In genomic region chr7:138603549-138604324, GRCh38 we compare ENCODE assay signal across 2 cellular contexts.
TF ChIP-seq lines count a peak whose summit lies in the region.

No MANE protein-coding gene starts in this region.

TF ChIP-seq in K562, 482 proteins besides CTCF, POLR2A, EP300 and RAD21 (continued from another document):
- TF ChIP-seq, protein P1, sequence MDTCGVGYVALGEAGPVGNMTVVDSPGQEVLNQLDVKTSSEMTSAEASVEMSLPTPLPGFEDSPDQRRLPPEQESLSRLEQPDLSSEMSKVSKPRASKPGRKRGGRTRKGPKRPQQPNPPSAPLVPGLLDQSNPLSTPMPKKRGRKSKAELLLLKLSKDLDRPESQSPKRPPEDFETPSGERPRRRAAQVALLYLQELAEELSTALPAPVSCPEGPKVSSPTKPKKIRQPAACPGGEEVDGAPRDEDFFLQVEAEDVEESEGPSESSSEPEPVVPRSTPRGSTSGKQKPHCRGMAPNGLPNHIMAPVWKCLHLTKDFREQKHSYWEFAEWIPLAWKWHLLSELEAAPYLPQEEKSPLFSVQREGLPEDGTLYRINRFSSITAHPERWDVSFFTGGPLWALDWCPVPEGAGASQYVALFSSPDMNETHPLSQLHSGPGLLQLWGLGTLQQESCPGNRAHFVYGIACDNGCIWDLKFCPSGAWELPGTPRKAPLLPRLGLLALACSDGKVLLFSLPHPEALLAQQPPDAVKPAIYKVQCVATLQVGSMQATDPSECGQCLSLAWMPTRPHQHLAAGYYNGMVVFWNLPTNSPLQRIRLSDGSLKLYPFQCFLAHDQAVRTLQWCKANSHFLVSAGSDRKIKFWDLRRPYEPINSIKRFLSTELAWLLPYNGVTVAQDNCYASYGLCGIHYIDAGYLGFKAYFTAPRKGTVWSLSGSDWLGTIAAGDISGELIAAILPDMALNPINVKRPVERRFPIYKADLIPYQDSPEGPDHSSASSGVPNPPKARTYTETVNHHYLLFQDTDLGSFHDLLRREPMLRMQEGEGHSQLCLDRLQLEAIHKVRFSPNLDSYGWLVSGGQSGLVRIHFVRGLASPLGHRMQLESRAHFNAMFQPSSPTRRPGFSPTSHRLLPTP (IDR thresholded peaks at IDR 0.05; ENCODE audit: borderline replicate concordance, extremely low read depth, insufficient read length) = no peak

TF ChIP-seq in liver, 16 proteins besides CTCF, POLR2A, EP300 and RAD21 (continued from another document):
- TF ChIP-seq ZBTB33 (IDR thresholded peaks at IDR 0.05) = no peak
- TF ChIP-seq TAF1 (conservative IDR thresholded peaks at IDR 0.05) = no peak
- TF ChIP-seq FOXA2 (IDR thresholded peaks at IDR 0.05) = no peak
- no peak for TF ChIP-seq FOXA1 (IDR thresholded peaks at IDR 0.05)
- TF ChIP-seq GABPA (IDR thresholded peaks at IDR 0.05 in 1 of 2, conservative IDR thresholded peaks at IDR 0.05 in 1 of 2) = no peak
